Comparison of ENCODE assay signal across 1 cellular context in genomic region chr2:6845312-6845711, GRCh38.
TF ChIP-seq lines count a peak whose summit lies in the region.

No MANE protein-coding gene starts in this region.

TF ChIP-seq in K562, 482 proteins besides CTCF, POLR2A, EP300 and RAD21 (continued from another document):
- TF ChIP-seq ZNF280A (IDR thresholded peaks at IDR 0.05; ENCODE audit: low read depth, partially characterized antibody): peak; percentile 99
- TF ChIP-seq ZBTB11 (CRISPR knock-in tag; IDR thresholded peaks at IDR 0.05): no peak
- no peak for TF ChIP-seq HIVEP1 (CRISPR knock-in tag; IDR thresholded peaks at IDR 0.05)
- 0 out of 2 replicates have a peak, but pooled peaks have one; percentile 27 for TF ChIP-seq EHMT2 (IDR thresholded peaks at IDR 0.05)
- TF ChIP-seq CBFA2T2 (conservative IDR thresholded peaks at IDR 0.05): 0 out of 2 replicates have a peak, but pooled peaks have one; percentile 10
- no peak for TF ChIP-seq CREB3L1 (IDR thresholded peaks at IDR 0.05; ENCODE audit: borderline replicate concordance, low read depth)
- peak; percentile 99 to 100 for TF ChIP-seq CBX3 (IDR thresholded peaks at IDR 0.05; ENCODE audit: borderline replicate concordance in 1 of 2, low read length in 2 of 2)
- TF ChIP-seq NR4A1 (CRISPR knock-in tag; IDR thresholded peaks at IDR 0.05): no peak
- peak; percentile 28; the same call in 1 of the 2 replicates for TF ChIP-seq NR4A1 (tag; IDR thresholded peaks at IDR 0.05)
- 0 out of 2 replicates have a peak, but pooled peaks have one; percentile 45 for TF ChIP-seq ZNF445 (CRISPR knock-in tag; IDR thresholded peaks at IDR 0.05; ENCODE audit: low read depth)
- 0 out of 4 replicates have a peak, but pooled peaks of 1 of the 2 experiments have one; percentile 9 for TF ChIP-seq KDM1A (IDR thresholded peaks at IDR 0.05)
- TF ChIP-seq CBX1 (IDR thresholded peaks at IDR 0.05; ENCODE audit: low read depth): peak; percentile 99
- TF ChIP-seq HLTF (IDR thresholded peaks at IDR 0.05): peak; percentile 99
- peak; percentile 82 for TF ChIP-seq JUN (IDR thresholded peaks at IDR 0.05; ENCODE audit: borderline replicate concordance, low read depth, low read length)
- no peak for TF ChIP-seq JUN (CRISPR knock-in tag; IDR thresholded peaks at IDR 0.05; ENCODE audit: borderline replicate concordance)
- TF ChIP-seq ZBTB26 (CRISPR knock-in tag; IDR thresholded peaks at IDR 0.05): no peak
- peak; percentile 85 for TF ChIP-seq CEBPZ (IDR thresholded peaks at IDR 0.05; ENCODE audit: borderline replicate concordance, low read depth, low read length)
- peak in 1 of 2 experiments; percentile 20; a peak in 1 of 4 replicates for TF ChIP-seq TBL1XR1 (IDR thresholded peaks at IDR 0.05; ENCODE audit: low read length in 2 of 2)
- peak; percentile 84 for TF ChIP-seq MTA3 (IDR thresholded peaks at IDR 0.05; ENCODE audit: borderline replicate concordance)
- 0 out of 2 replicates have a peak, but pooled peaks have one; percentile 31 for TF ChIP-seq HCFC1 (IDR thresholded peaks at IDR 0.05; ENCODE audit: low read depth, low read length)
TF ChIP-seq in K562: peak in this region for 46.
